ENCODE assay signal across 19 cellular contexts in the genomic region with DNA sequence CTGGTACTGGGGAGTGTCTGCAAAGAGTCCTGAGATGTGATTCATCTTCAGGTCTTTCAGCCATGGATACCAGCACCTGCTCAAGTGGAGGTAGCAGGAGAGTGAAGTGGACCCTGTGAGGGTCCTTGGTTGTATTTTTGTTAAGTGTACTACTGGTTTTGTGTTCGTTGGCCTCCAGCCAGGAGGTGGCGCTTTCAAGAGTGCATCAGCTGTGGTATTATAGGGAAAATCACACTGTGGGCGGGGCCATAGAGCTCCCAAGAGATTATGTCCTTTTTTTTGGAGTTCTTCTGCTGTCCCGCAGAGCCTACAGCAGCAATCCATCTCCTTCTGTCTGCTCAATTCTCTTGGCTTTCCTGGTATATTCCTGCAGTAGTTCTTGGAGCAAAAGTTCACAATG.
A peak's percentile ranks its signal among the peaks of the same experiment; 100 is the strongest.
DNase-seq lines count a peak whose midpoint lies in the region; ATAC-seq and TF ChIP-seq lines count a peak whose summit lies in the region.
"Had no signal": no experiment of that assay in that cellular context is flagged by ENCODE, and none has a peak within 500 bp of the region (broad histone marks: within the 10 kb centered on the region; RNA-seq: fewer than 3 reads in every experiment).

No MANE protein-coding gene starts in this region.

- H3K9me3 ChIP-seq in thyroid gland (no peaks in the 10 kb centered on the region), mucosa of descending colon (no peaks in the 10 kb centered on the region)

- no peak overlapping the region for H3K27ac Mint-ChIP-seq in WTC11

- no peak overlapping the region for H3K4me3 Mint-ChIP-seq in WTC11

- H3K4me1 ChIP-seq in thyroid gland, result peaks cover 0 to 5% of the 10 kb centered on the region in 2 donors
- H3K4me1 ChIP-seq in mucosa of descending colon (ENCODE audit: low read depth), result no peaks in the 10 kb centered on the region

- no peak overlapping the region for H3K27ac ChIP-seq in thyroid gland
- H3K27ac ChIP-seq: GM23248, SK-N-MC had no signal

- no peak overlapping the region for H3K4me3 ChIP-seq in thyroid gland (replicated peaks in 1 of 3)
- H3K4me3 ChIP-seq in mucosa of descending colon, result no peak overlapping the region
- H3K4me3 ChIP-seq: GM23248, SK-N-MC had no signal

- intact Hi-C loops in thyroid gland (cut with DNase I), result no loop called here
- intact Hi-C loops in mucosa of descending colon (cut with DNase I, micrococcal nuclease), result no loop called here

- TF ChIP-seq CTCF in WTC11 (IDR thresholded peaks at IDR 0.05) (peak; percentile 21; the same call in 1 of the 2 replicates), thyroid gland (IDR thresholded peaks at IDR 0.05) (no peak), mucosa of descending colon (IDR thresholded peaks at IDR 0.05) (no peak)

- H3K4me1 Mint-ChIP-seq in WTC11, result no peaks in the 10 kb centered on the region

- POLR2A ChIA-PET in WTC11 (lab: Charles Lee), result no interaction called here

- no peaks in the 10 kb centered on the region for H3K27me3 Mint-ChIP-seq in WTC11 (ENCODE audit: low read depth)

- peaks cover 20% of the 10 kb centered on the region for H3K9me3 Mint-ChIP-seq in WTC11

- 47 to 78% methylated on average over 4 of the region's 4 CpGs for WGBS in thyroid gland, 2 donors

- peaks cover 22% of the 10 kb centered on the region for H3K36me3 Mint-ChIP-seq in WTC11

- peaks cover 0 to 5% of the 10 kb centered on the region in 2 donors for H3K36me3 ChIP-seq in thyroid gland
- no peaks in the 10 kb centered on the region for H3K36me3 ChIP-seq in mucosa of descending colon (ENCODE audit: low read depth)

- peak; percentile 60 for ATAC-seq in WTC11
- no peak for ATAC-seq in mucosa of descending colon

- no peaks in the 10 kb centered on the region for H3K27me3 ChIP-seq in thyroid gland

- CTCF ChIA-PET in WTC11 (lab: Charles Lee), result interaction anchor here (1.1 kb wide), 1 partner anchor 12 kb away, joined by 4 read pairs; no protein-coding TSS in a partner anchor

- DNase-seq in stimulated activated CD4-positive, alpha-beta T cell treated with anti-CD3 and anti-CD28 coated beads, Interleukin-15, amount 100 ng/mL, for 24 hours, result peak; percentile 9
- DNase-seq in stimulated activated CD4-positive, alpha-beta T cell treated with anti-CD3 and anti-CD28 coated beads, Interleukin-4, amount 100 ng/mL, for 4 hours, result no peak
- DNase-seq in NAMALWA (ENCODE audit: low spot score), result peak; percentile 14
- peak; percentile 33 for DNase-seq in WTC11 (ENCODE audit: low spot score)
- DNase-seq in thyroid gland, result peak; percentile 61 to 79
- no peak for DNase-seq in mucosa of descending colon
- DNase-seq in UCSD-AML1 (lab: John Stamatoyannopoulos, UW; ENCODE audit: unreplicated experiment), result no peak
- DNase-seq in SKM-1 (lab: John Stamatoyannopoulos, UW; ENCODE audit: unreplicated experiment), result no peak
- DNase-seq: C1 segment of cervical spinal cord, DMS79 treated with DMSO at 0.1 percent for 48 hours, GM23248, KG1, MV-4-11, NCI-H1417, NCI-H187, NCI-H2107, NCI-H510A, NCI-H748 treated with DMSO at 0.1 percent for 48 hours had no signal

- TF ChIP-seq POLR2A in thyroid gland (IDR thresholded peaks at IDR 0.05), result no peak

TF ChIP-seq in WTC11, 78 proteins besides CTCF, POLR2A, EP300 and RAD21:
- no peak for TF ChIP-seq CBFB (CRISPR knock-in tag; IDR thresholded peaks at IDR 0.05; ENCODE audit: low read depth)
- no peak for TF ChIP-seq SOX15 (CRISPR knock-in tag; IDR thresholded peaks at IDR 0.05)
- no peak for TF ChIP-seq RORB (CRISPR knock-in tag; IDR thresholded peaks at IDR 0.05)
- no peak for TF ChIP-seq NFE2L1 (CRISPR knock-in tag; IDR thresholded peaks at IDR 0.05)
- TF ChIP-seq, protein P1, sequence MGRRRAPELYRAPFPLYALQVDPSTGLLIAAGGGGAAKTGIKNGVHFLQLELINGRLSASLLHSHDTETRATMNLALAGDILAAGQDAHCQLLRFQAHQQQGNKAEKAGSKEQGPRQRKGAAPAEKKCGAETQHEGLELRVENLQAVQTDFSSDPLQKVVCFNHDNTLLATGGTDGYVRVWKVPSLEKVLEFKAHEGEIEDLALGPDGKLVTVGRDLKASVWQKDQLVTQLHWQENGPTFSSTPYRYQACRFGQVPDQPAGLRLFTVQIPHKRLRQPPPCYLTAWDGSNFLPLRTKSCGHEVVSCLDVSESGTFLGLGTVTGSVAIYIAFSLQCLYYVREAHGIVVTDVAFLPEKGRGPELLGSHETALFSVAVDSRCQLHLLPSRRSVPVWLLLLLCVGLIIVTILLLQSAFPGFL (CRISPR knock-in tag; IDR thresholded peaks at IDR 0.05; ENCODE audit: borderline replicate concordance), result no peak
- no peak for TF ChIP-seq GABPB1 (CRISPR knock-in tag; IDR thresholded peaks at IDR 0.05)
- TF ChIP-seq, protein P2, sequence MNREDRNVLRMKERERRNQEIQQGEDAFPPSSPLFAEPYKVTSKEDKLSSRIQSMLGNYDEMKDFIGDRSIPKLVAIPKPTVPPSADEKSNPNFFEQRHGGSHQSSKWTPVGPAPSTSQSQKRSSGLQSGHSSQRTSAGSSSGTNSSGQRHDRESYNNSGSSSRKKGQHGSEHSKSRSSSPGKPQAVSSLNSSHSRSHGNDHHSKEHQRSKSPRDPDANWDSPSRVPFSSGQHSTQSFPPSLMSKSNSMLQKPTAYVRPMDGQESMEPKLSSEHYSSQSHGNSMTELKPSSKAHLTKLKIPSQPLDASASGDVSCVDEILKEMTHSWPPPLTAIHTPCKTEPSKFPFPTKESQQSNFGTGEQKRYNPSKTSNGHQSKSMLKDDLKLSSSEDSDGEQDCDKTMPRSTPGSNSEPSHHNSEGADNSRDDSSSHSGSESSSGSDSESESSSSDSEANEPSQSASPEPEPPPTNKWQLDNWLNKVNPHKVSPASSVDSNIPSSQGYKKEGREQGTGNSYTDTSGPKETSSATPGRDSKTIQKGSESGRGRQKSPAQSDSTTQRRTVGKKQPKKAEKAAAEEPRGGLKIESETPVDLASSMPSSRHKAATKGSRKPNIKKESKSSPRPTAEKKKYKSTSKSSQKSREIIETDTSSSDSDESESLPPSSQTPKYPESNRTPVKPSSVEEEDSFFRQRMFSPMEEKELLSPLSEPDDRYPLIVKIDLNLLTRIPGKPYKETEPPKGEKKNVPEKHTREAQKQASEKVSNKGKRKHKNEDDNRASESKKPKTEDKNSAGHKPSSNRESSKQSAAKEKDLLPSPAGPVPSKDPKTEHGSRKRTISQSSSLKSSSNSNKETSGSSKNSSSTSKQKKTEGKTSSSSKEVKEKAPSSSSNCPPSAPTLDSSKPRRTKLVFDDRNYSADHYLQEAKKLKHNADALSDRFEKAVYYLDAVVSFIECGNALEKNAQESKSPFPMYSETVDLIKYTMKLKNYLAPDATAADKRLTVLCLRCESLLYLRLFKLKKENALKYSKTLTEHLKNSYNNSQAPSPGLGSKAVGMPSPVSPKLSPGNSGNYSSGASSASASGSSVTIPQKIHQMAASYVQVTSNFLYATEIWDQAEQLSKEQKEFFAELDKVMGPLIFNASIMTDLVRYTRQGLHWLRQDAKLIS (CRISPR knock-in tag; IDR thresholded peaks at IDR 0.05; ENCODE audit: borderline replicate concordance), result no peak
- TF ChIP-seq, protein P3, sequence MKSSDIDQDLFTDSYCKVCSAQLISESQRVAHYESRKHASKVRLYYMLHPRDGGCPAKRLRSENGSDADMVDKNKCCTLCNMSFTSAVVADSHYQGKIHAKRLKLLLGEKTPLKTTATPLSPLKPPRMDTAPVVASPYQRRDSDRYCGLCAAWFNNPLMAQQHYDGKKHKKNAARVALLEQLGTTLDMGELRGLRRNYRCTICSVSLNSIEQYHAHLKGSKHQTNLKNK (CRISPR knock-in tag; IDR thresholded peaks at IDR 0.05), result no peak
- no peak for TF ChIP-seq PRRX2 (CRISPR knock-in tag; IDR thresholded peaks at IDR 0.05)

Comparison
In these comparisons a context has a peak if more than half of its experiments do, and no peak if none do; other contexts are left out.
1. DNase-seq: peak in stimulated activated CD4-positive, alpha-beta T cell treated with anti-CD3 and anti-CD28 coated beads, Interleukin-15, amount 100 ng/mL, for 24 hours (single experiment), NAMALWA (single experiment), WTC11 (single experiment) and thyroid gland (2 of 2); none in stimulated activated CD4-positive, alpha-beta T cell treated with anti-CD3 and anti-CD28 coated beads, Interleukin-4, amount 100 ng/mL, for 4 hours (0 of 2), mucosa of descending colon (0 of 3), UCSD-AML1 (single experiment) and SKM-1 (single experiment).